In genomic region chr13:29597246-29597645, GRCh38 we compare ENCODE assay signal across 17 cellular contexts. TPM values are rescaled to one million over a fixed set of nuclear protein-coding genes. Genes with fewer than 3 reads are reported as not detected.
DNase-seq lines count a peak whose midpoint lies in the region; ATAC-seq and TF ChIP-seq lines count a peak whose summit lies in the region.
"Had no signal": no experiment of that assay in that cellular context is flagged by ENCODE, and none has a peak within 500 bp of the region (broad histone marks: within the 10 kb centered on the region; RNA-seq: fewer than 3 reads in every experiment).

No MANE protein-coding gene starts in this region.

- H3K4me3 Mint-ChIP-seq in CD8-positive, alpha-beta memory T cell: peak overlapping the region; percentile 6 to 90 (median 84)
- peak overlapping the region in 2 of 3 donors; percentile 31 to 85 for H3K4me3 Mint-ChIP-seq in T-cell
- peak overlapping the region in 5 of 8 donors; percentile 1 to 89 (median 26) for H3K4me3 Mint-ChIP-seq in naive B cell
- peak overlapping the region; percentile 89 for H3K4me3 Mint-ChIP-seq in type B pancreatic cell

- H3K4me3 ChIP-seq in CD8-positive, alpha-beta memory T cell (ENCODE audit: low read length): no peak overlapping the region
- H3K4me3 ChIP-seq: BLaER1, Peyer's patch, SJSA1 had no signal

- no peak for DNase-seq in CD8-positive, alpha-beta memory T cell
- no peak for DNase-seq in T-cell
- DNase-seq in naive B cell: no peak
- no peak for DNase-seq in type B pancreatic cell (ENCODE audit: extremely low spot score, unreplicated experiment)
- DNase-seq in SIG-M5 treated with dmso at 0.1 percent for 504 hours (lab: John Stamatoyannopoulos, UW; ENCODE audit: unreplicated experiment): no peak
- DNase-seq: GDM1, IMR-90, Kasumi-1, NCI-H1694, NCI-H2081 treated with DMSO at 0.1 percent for 48 hours, NCI-H2171 treated with DMSO at 0.1 percent for 48 hours, NCI-H526, Peyer's patch had no signal

- no peak overlapping the region for H3K27ac ChIP-seq in CD8-positive, alpha-beta memory T cell (ENCODE audit: low read depth, low read length)
- H3K27ac ChIP-seq: BLaER1, Peyer's patch, SJSA1 had no signal

- no peaks in the 10 kb centered on the region for H3K9me3 ChIP-seq in CD8-positive, alpha-beta memory T cell (ENCODE audit: low read length)
- H3K9me3 ChIP-seq: BLaER1, Peyer's patch, SJSA1 had no signal

- no peaks in the 10 kb centered on the region for H3K36me3 ChIP-seq in CD8-positive, alpha-beta memory T cell (ENCODE audit: insufficient read depth, low read length)
- H3K36me3 ChIP-seq: Peyer's patch had no signal

- H3K27me3 ChIP-seq in CD8-positive, alpha-beta memory T cell (ENCODE audit: insufficient read depth, low read length, poor library complexity, severe bottlenecking): no peaks in the 10 kb centered on the region
- H3K27me3 ChIP-seq: BLaER1, Peyer's patch, SJSA1 had no signal

- H3K4me1 ChIP-seq in CD8-positive, alpha-beta memory T cell (ENCODE audit: insufficient read depth, low read length): peaks cover 20% of the 10 kb centered on the region

- H3K36me3 Mint-ChIP-seq in CD8-positive, alpha-beta memory T cell: peaks cover 0 to 4% (median 0%) of the 10 kb centered on the region in 3 donors
- H3K36me3 Mint-ChIP-seq in T-cell (no peaks in the 10 kb centered on the region), naive B cell (no peaks in the 10 kb centered on the region), type B pancreatic cell (no peaks in the 10 kb centered on the region)

- CTCF ChIA-PET in CD8-positive, alpha-beta memory T cell (lab: Charles Lee): no interaction called here
- CTCF ChIA-PET in T-cell (lab: Charles Lee): no interaction called here

- peaks cover 28 to 33% (median 31%) of the 10 kb centered on the region in 3 donors for H3K4me1 Mint-ChIP-seq in CD8-positive, alpha-beta memory T cell
- peaks cover 28 to 29% (median 29%) of the 10 kb centered on the region in 3 donors for H3K4me1 Mint-ChIP-seq in T-cell
- peaks cover 13 to 27% (median 18%) of the 10 kb centered on the region in 3 donors for H3K4me1 Mint-ChIP-seq in naive B cell
- H3K4me1 Mint-ChIP-seq in type B pancreatic cell (ENCODE audit: unreplicated experiment): peaks cover 7% of the 10 kb centered on the region

- no peak for TF ChIP-seq CTCF in type B pancreatic cell (conservative IDR thresholded peaks at IDR 0.05)

- H3K9me3 Mint-ChIP-seq in CD8-positive, alpha-beta memory T cell: no peaks in the 10 kb centered on the region
- no peaks in the 10 kb centered on the region for H3K9me3 Mint-ChIP-seq in T-cell
- no peaks in the 10 kb centered on the region for H3K9me3 Mint-ChIP-seq in naive B cell
- no peaks in the 10 kb centered on the region for H3K9me3 Mint-ChIP-seq in type B pancreatic cell

- peak overlapping the region in 3 of 8 donors; percentile 70 to 89 (median 82) for H3K27ac Mint-ChIP-seq in CD8-positive, alpha-beta memory T cell
- H3K27ac Mint-ChIP-seq in T-cell: no peak overlapping the region
- H3K27ac Mint-ChIP-seq in naive B cell: peak overlapping the region in 1 of 6 donors; percentile 44
- no peak overlapping the region for H3K27ac Mint-ChIP-seq in type B pancreatic cell

- POLR2A ChIA-PET in CD8-positive, alpha-beta memory T cell (lab: Charles Lee): interaction anchor here (1.4 kb wide), 1 partner anchor 252 kb away, joined by 3 read pairs; no protein-coding TSS in a partner anchor
- POLR2A ChIA-PET in T-cell (lab: Charles Lee): no interaction called here

- ATAC-seq in T-cell (replicated peaks in 1 of 4) (no peak), naive B cell (ENCODE audit: low read depth in 2 of 2) (no peak), GM21619 (IDR thresholded peaks at IDR 0.05; ENCODE audit: unreplicated experiment) (no peak), HG03025 (IDR thresholded peaks at IDR 0.05; ENCODE audit: low FRiP score, unreplicated experiment) (no peak)

- peaks cover 7 to 8% of the 10 kb centered on the region in 2 donors for H3K27me3 Mint-ChIP-seq in CD8-positive, alpha-beta memory T cell
- H3K27me3 Mint-ChIP-seq in T-cell (peaks cover 0 to 2% of the 10 kb centered on the region in 2 donors), naive B cell (peaks cover 4 to 20% (median 6%) of the 10 kb centered on the region in 3 donors), type B pancreatic cell (peaks cover 25% of the 10 kb centered on the region)

RNA-seq across cellular contexts. Expression of gene SLC7A1, which starts 1.8 kb away (rescaled TPM):
- total RNA-seq in CD8-positive, alpha-beta memory T cell: 100 to 1,000 TPM; 152 to 161 TPM
- polyA plus RNA-seq in CD8-positive, alpha-beta memory T cell: 7.2 TPM
- 10 to 100 TPM; 20.0 to 62.9 (median 57.9) TPM for total RNA-seq in T-cell
- 1 to 10 TPM; 2.0 to 5.6 (median 3.8) TPM for polyA plus RNA-seq in naive B cell (ENCODE audit: low read depth in 6 of 6)
- 38.3 and 42.1 TPM in 2 replicates for total RNA-seq in type B pancreatic cell (ENCODE audit: low replicate concordance)

Comparison
In these comparisons a context has a peak if more than half of its experiments do, and no peak if none do; other contexts are left out.
1. H3K4me3 Mint-ChIP-seq: peak in every context shown above with its lines; median percentile 89 in type B pancreatic cell; 84 in CD8-positive, alpha-beta memory T cell; 58 in T-cell; 26 in naive B cell.